ENCODE assay signal across 11 cellular contexts in genomic region chr17:57735707-57736106, GRCh38. TPM values are rescaled to one million over a fixed set of nuclear protein-coding genes. Genes with fewer than 3 reads are reported as not detected.
DNase-seq lines count a peak whose midpoint lies in the region; ATAC-seq and TF ChIP-seq lines count a peak whose summit lies in the region.
"Had no signal": no experiment of that assay in that cellular context is flagged by ENCODE, and none has a peak within 500 bp of the region (broad histone marks: within the 10 kb centered on the region; RNA-seq: fewer than 3 reads in every experiment).

No MANE protein-coding gene starts in this region.

- no peaks in the 10 kb centered on the region for H4K20me1 ChIP-seq in DND-41 (ENCODE audit: insufficient read depth, low read length)

- no peak overlapping the region for H3K9ac ChIP-seq in DND-41 (ENCODE audit: low read depth, low read length)

- no peak overlapping the region for H3K27ac Mint-ChIP-seq in mesothelial cell of epicardium
- H3K27ac Mint-ChIP-seq in T-helper 17 cell: no peak overlapping the region

- no peaks in the 10 kb centered on the region for H3K9me3 Mint-ChIP-seq in mesothelial cell of epicardium

- CTCF ChIA-PET in HEK293T (lab: Yijun Ruan, JAX): no interaction called here

- H3K9me3 ChIP-seq in DND-41 (ENCODE audit: insufficient read depth, low read length, severe bottlenecking) (no peaks in the 10 kb centered on the region), T-helper 17 cell (ENCODE audit: control insufficient read depth, low read length, poor library complexity, severe bottlenecking) (no peaks in the 10 kb centered on the region)

- H3K36me3 Mint-ChIP-seq in mesothelial cell of epicardium (no peaks in the 10 kb centered on the region), T-helper 17 cell (ENCODE audit: low read depth) (peaks cover 2% of the 10 kb centered on the region)

- no peak overlapping the region for H3K4me3 Mint-ChIP-seq in mesothelial cell of epicardium
- H3K4me3 Mint-ChIP-seq in T-helper 17 cell: no peak overlapping the region

- no peak overlapping the region for H3K27ac ChIP-seq in DND-41 (ENCODE audit: low read length)

- no peaks in the 10 kb centered on the region for H3K79me2 ChIP-seq in DND-41 (ENCODE audit: insufficient read depth, low read length)

- no peaks in the 10 kb centered on the region for H3K27me3 ChIP-seq in DND-41 (ENCODE audit: insufficient read depth, low read length, poor library complexity)

- H3K4me2 ChIP-seq in DND-41 (ENCODE audit: insufficient read depth, low read length): no peak overlapping the region

- H2AFZ ChIP-seq in DND-41 (ENCODE audit: low read depth, low read length): no peak overlapping the region

- peak; percentile 77 for ATAC-seq in DND-41 (ENCODE audit: insufficient read depth, low read depth)
- ATAC-seq in GM19035 (IDR thresholded peaks at IDR 0.05; ENCODE audit: unreplicated experiment): no peak
- no peak for ATAC-seq in T-helper 17 cell
- no peak for ATAC-seq in GM18858 (IDR thresholded peaks at IDR 0.05; ENCODE audit: unreplicated experiment)

- H3K27me3 Mint-ChIP-seq in mesothelial cell of epicardium (ENCODE audit: low read depth): peaks cover 8% of the 10 kb centered on the region
- H3K27me3 Mint-ChIP-seq in T-helper 17 cell: peaks cover 29% of the 10 kb centered on the region

- H3K4me1 Mint-ChIP-seq in mesothelial cell of epicardium (no peaks in the 10 kb centered on the region), T-helper 17 cell (peaks cover 4% of the 10 kb centered on the region)

- peak; percentile 74 for TF ChIP-seq CTCF in DND-41 (IDR thresholded peaks at IDR 0.05; ENCODE audit: borderline replicate concordance, extremely low read depth, low read length, poor library complexity, severe bottlenecking)
- TF ChIP-seq CTCF in mesothelial cell of epicardium (IDR thresholded peaks at IDR 0.05; ENCODE audit: unreplicated experiment): no peak

- H3K36me3 ChIP-seq in DND-41 (ENCODE audit: insufficient read depth, low read length): no peaks in the 10 kb centered on the region

- H3K4me3 ChIP-seq in DND-41 (ENCODE audit: low read depth in 1 of 2, low read length in 2 of 2): no peak overlapping the region

- POLR2A ChIA-PET in HEK293T (lab: Yijun Ruan, JAX): no interaction called here

- H3K4me1 ChIP-seq in DND-41 (ENCODE audit: insufficient read depth, low read length): peaks cover 10% of the 10 kb centered on the region

- peak; percentile 45 for DNase-seq in DND-41
- DNase-seq in HEK293T (ENCODE audit: extremely low spot score): peak; percentile 52
- DNase-seq in NCI-H82 treated with DMSO at 0.1 percent for 48 hours (lab: John Stamatoyannopoulos, UW; ENCODE audit: unreplicated experiment): peak; percentile 62
- peak; percentile 80 for DNase-seq in islet precursor cell
- no peak for DNase-seq in mesothelial cell of epicardium (ENCODE audit: low spot score in 2 of 2, unreplicated experiment in 2 of 2)
- no peak for DNase-seq in T-helper 17 cell
- DNase-seq: amygdala; NK-92 treated with Interleukin-12 subunit alpha and Interleukin-12 subunit beta, amount 100 ng/mL, for 24 hours; stimulated activated CD4-positive, alpha-beta T cell treated with anti-CD3 and anti-CD28 coated beads, Interleukin-4, amount 100 ng/mL, for 1 hour had no signal

TF ChIP-seq in HEK293T, 16 proteins besides CTCF, POLR2A, EP300 and RAD21:
- TF ChIP-seq HDGF (IDR thresholded peaks at IDR 0.05; ENCODE audit: borderline replicate concordance) (no peak), SP1 (IDR thresholded peaks at IDR 0.05) (no peak), SUZ12 (IDR thresholded peaks at IDR 0.05) (no peak), ZNF384 (IDR thresholded peaks at IDR 0.05) (no peak)

RNA-seq across cellular contexts. Expression of gene CCDC182, which starts 9.4 kb away (rescaled TPM):
- total RNA-seq in mesothelial cell of epicardium (not detected in 3 replicates), T-helper 17 cell (not detected)

Comparison
In these comparisons a context has a peak if more than half of its experiments do, and no peak if none do; other contexts are left out.
1. DNase-seq: peak in DND-41 (single experiment), HEK293T (single experiment), NCI-H82 treated with DMSO at 0.1 percent for 48 hours (single experiment) and islet precursor cell (single experiment); none in mesothelial cell of epicardium (0 of 2) and T-helper 17 cell (0 of 3).